In the genomic region with DNA sequence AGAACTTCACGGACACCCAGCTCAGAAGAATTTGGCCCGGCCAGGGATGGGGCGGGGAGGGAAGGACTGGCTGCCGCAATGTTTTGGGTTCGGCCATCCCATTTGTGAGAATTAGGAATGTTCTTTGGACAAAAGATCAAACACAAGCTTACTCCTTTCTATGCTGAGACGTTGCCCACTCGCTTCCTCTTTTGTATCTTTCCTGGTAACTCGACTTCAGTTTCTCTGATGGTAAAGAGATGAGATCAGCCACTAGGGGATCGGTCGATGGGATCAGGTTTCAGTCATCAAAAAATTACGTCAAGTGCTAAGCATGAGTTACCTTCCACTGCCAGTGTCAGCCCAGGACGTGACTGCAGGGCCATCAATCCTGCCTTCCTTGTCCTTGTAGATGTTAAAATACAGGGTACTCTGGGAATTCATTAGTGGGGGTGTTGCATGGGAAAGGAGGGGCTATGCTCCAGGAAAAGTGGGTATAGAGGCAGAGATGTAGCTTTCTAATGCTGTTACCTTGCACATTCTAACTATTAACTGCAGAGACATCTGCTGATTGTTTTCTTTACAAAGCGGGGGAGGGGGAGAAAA, we compare ENCODE assay signal across 8 cellular contexts.
DNase-seq lines count a peak whose midpoint lies in the region; ATAC-seq and TF ChIP-seq lines count a peak whose summit lies in the region.

No MANE protein-coding gene starts in this region.

- peak; percentile 41 for DNase-seq in EH (ENCODE audit: low read depth)
- DNase-seq in MV-4-11 (lab: John Stamatoyannopoulos, UW) = peak; percentile 49
- DNase-seq in adipocyte (ENCODE audit: low read depth) = peak; percentile 37
- DNase-seq in kidney epithelial cell (ENCODE audit: low read depth) = peak; percentile 74
- DNase-seq in nucleus accumbens (lab: John Stamatoyannopoulos, UW) = no peak
- DNase-seq in GF-D8 (lab: John Stamatoyannopoulos, UW) = no peak
- DNase-seq in dorsolateral prefrontal cortex = no peak

- intact Hi-C loops in dorsolateral prefrontal cortex (cut with DNase I) = no loop called here

- H3K27ac ChIP-seq in dorsolateral prefrontal cortex = no peak overlapping the region

- no peak for ATAC-seq in HG03025 (IDR thresholded peaks at IDR 0.05; ENCODE audit: low FRiP score, unreplicated experiment)

- peaks cover 22% of the 10 kb centered on the region for H3K4me1 ChIP-seq in adipocyte (ENCODE audit: control insufficient read depth, insufficient read depth, low read length)

- H3K4me3 ChIP-seq in adipocyte (ENCODE audit: low read length) (peak overlapping the region; percentile 72), kidney epithelial cell (ENCODE audit: low read depth, low read length) (peak overlapping the region; percentile 23), dorsolateral prefrontal cortex (no peak overlapping the region)

- TF ChIP-seq CTCF in kidney epithelial cell (IDR thresholded peaks at IDR 0.05; ENCODE audit: insufficient read depth, low read length, poor library complexity, severe bottlenecking) (peak; percentile 49), dorsolateral prefrontal cortex (IDR thresholded peaks at IDR 0.05 in 54 of 56, conservative IDR thresholded peaks at IDR 0.05 in 2 of 56; ENCODE audit: low read depth in 1 of 56, partially characterized antibody in 56 of 56) (no peak)

- H3K9me3 ChIP-seq in adipocyte (ENCODE audit: control insufficient read depth, low read length) = no peaks in the 10 kb centered on the region

- peak overlapping the region; percentile 72 for H3K9ac ChIP-seq in adipocyte (ENCODE audit: low read length)

- H3K27me3 ChIP-seq in adipocyte (replicated peaks; ENCODE audit: control insufficient read depth, insufficient read depth, low read length) (no peaks in the 10 kb centered on the region), kidney epithelial cell (ENCODE audit: control insufficient read depth, insufficient read depth, low read length) (no peaks in the 10 kb centered on the region), dorsolateral prefrontal cortex (peaks cover 0 to 17% (median 0%) of the 10 kb centered on the region in 45 donors)

- no peaks in the 10 kb centered on the region for H3K36me3 ChIP-seq in adipocyte (ENCODE audit: control insufficient read depth, insufficient read depth, low read length, severe bottlenecking)
- no peaks in the 10 kb centered on the region for H3K36me3 ChIP-seq in kidney epithelial cell (ENCODE audit: control insufficient read depth, insufficient read depth, low read length)

Comparison
In these comparisons a context has a peak if more than half of its experiments do, and no peak if none do; other contexts are left out.
1. DNase-seq: peak in EH (single experiment), MV-4-11 (single experiment), adipocyte (single experiment) and kidney epithelial cell (single experiment); none in nucleus accumbens (0 of 56), GF-D8 (single experiment) and dorsolateral prefrontal cortex (0 of 10).
2. H3K4me3 ChIP-seq: peak in adipocyte (single experiment) and kidney epithelial cell (single experiment); none in dorsolateral prefrontal cortex (0 of 59).